In genomic region chr17:79837888-79838540, GRCh38 we compare ENCODE assay signal across 1 cellular context.
TF ChIP-seq lines count a peak whose summit lies in the region.

No MANE protein-coding gene starts in this region.

TF ChIP-seq in SK-N-SH treated with all-trans-retinoic acid at 6 μM for 48 hours, 23 proteins besides CTCF, POLR2A, EP300 and RAD21 (continued from another document):
- no peak for TF ChIP-seq PATZ1 (CRISPR knock-in tag; IDR thresholded peaks at IDR 0.05; ENCODE audit: borderline replicate concordance)
- TF ChIP-seq PPARA (CRISPR knock-in tag; IDR thresholded peaks at IDR 0.05; ENCODE audit: borderline replicate concordance), result no peak
